ENCODE assay signal across 8 cellular contexts in the genomic region with DNA sequence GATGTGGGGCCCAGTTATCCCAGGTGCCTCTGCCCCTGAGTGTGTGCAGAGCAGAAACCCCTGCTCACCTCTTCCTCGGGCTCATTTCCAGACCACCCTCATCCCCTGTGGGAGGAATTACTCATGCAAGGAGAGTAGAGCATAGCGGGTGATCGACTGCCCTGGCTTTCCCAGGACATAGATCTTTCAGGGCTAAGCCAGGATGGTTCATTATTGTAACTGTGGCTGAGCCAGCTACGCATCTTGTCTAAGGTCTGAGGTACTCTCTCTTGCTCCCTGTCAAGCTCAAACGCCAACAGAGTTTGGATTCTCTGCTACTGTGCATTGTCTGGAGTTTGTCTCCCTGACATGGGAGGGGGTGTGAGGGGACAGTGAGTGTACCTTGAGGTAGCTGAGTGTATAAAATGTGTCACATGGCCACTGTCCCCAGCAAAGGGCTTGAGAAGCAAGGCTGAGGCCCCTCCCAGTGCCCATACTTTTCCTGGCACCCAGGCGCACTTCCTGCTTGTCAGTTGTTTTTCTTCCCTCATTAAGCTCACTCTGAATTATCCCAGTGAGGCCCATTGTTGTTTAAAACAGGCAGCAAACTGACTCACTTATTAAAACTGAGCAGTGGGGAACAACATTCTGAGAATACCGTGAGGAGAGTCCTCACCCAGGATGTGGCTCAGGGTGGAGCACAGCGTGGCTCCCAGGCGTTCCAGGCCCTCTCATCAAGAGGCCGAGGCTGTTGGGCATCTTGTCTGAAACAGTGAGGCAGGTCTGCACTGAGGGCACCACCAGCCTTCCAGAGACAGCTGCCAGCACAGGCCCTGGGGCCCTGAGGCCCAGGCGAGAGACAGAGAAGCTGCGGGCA.
DNase-seq lines count a peak whose midpoint lies in the region; FAIRE-seq and TF ChIP-seq lines count a peak whose summit lies in the region.

No MANE protein-coding gene starts in this region.

- no peaks in the 10 kb centered on the region for H3K36me3 ChIP-seq in MG63

- H3K4me1 Mint-ChIP-seq in nephron progenitor cell (peaks cover 81% of the 10 kb centered on the region), mesothelial cell of epicardium (peaks cover 43% of the 10 kb centered on the region)

- TF ChIP-seq CTCF in nephron progenitor cell (IDR thresholded peaks at IDR 0.05) (no peak), mesothelial cell of epicardium (IDR thresholded peaks at IDR 0.05; ENCODE audit: unreplicated experiment) (no peak)

- no peaks in the 10 kb centered on the region for H3K9me3 Mint-ChIP-seq in nephron progenitor cell
- no peaks in the 10 kb centered on the region for H3K9me3 Mint-ChIP-seq in mesothelial cell of epicardium

- H3K27ac Mint-ChIP-seq in nephron progenitor cell, result peak overlapping the region; percentile 97
- no peak overlapping the region for H3K27ac Mint-ChIP-seq in mesothelial cell of epicardium

- H3K36me3 Mint-ChIP-seq in nephron progenitor cell (ENCODE audit: low read depth) (no peaks in the 10 kb centered on the region), mesothelial cell of epicardium (no peaks in the 10 kb centered on the region)

- H3K27me3 Mint-ChIP-seq in nephron progenitor cell (ENCODE audit: low read depth, poor library complexity) (peaks cover 4% of the 10 kb centered on the region), mesothelial cell of epicardium (ENCODE audit: low read depth) (no peaks in the 10 kb centered on the region)

- in situ Hi-C loops in Caki2 (cut with HindIII; ENCODE audit: low pct_unique_long_range_greater_than_20kb, low sequenced_read_pairs), result no loop called here

- H3K27me3 ChIP-seq in MG63, result no peaks in the 10 kb centered on the region

- DNase-seq in Caki2 (ENCODE audit: low read depth) (peak; percentile 31), MG63 (peak; percentile 82), dermis blood vessel endothelial cell (peak; percentile 73), nephron progenitor cell (peak; percentile 35), HTR-8/SVneo (ENCODE audit: insufficient read length, low spot score) (no peak), NCI-H187 treated with DMSO at 0.1 percent for 48 hours (lab: John Stamatoyannopoulos, UW) (no peak), mesothelial cell of epicardium (ENCODE audit: low spot score in 2 of 2, unreplicated experiment in 2 of 2) (no peak)
- no peak for DNase-seq in activated CD4-positive, alpha-beta T cell treated with anti-CD3 and anti-CD28 coated beads, Interleukin-2, amount 50 U/mL, for 1 hour

- no peak for FAIRE-seq in HTR-8/SVneo (lab: Jason Lieb, UNC)

- no peaks in the 10 kb centered on the region for H3K9me3 ChIP-seq in MG63

- no peak overlapping the region for H3K4me3 ChIP-seq in MG63

- H3K4me3 Mint-ChIP-seq in nephron progenitor cell, result peak overlapping the region; percentile 65
- H3K4me3 Mint-ChIP-seq in mesothelial cell of epicardium, result no peak overlapping the region

Comparison
In these comparisons a context has a peak if more than half of its experiments do, and no peak if none do; other contexts are left out.
1. DNase-seq: peak in Caki2 (single experiment), MG63 (single experiment), dermis blood vessel endothelial cell (single experiment) and nephron progenitor cell (single experiment); none in HTR-8/SVneo (single experiment), NCI-H187 treated with DMSO at 0.1 percent for 48 hours (single experiment), mesothelial cell of epicardium (0 of 2) and activated CD4-positive, alpha-beta T cell treated with anti-CD3 and anti-CD28 coated beads, Interleukin-2, amount 50 U/mL, for 1 hour (single experiment).